ENCODE assay signal across 19 cellular contexts in the genomic region with DNA sequence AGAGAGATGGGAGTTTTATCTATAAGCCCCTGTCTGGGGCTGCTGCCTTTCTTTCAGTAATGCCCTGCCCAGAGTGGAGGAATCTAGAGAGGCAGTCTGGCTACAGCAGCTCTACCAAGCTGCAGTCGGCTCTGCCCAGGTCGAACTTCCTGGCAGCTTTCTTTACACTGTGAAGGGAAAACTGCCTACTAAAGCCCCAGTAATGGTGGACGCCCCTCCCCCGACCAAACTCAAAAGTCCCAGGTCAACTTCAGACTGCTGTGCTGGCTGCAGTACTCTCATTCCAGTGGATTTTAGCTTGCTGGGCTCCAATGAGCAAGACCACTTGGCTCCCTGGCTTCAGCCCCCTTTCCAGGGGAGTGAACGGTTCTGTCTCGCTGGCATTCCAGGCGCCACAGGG.
DNase-seq lines count a peak whose midpoint lies in the region; ATAC-seq, FAIRE-seq and TF ChIP-seq lines count a peak whose summit lies in the region.
"Had no signal": no experiment of that assay in that cellular context is flagged by ENCODE, and none has a peak within 500 bp of the region (broad histone marks: within the 10 kb centered on the region; RNA-seq: fewer than 3 reads in every experiment).

No MANE protein-coding gene starts in this region.

- no peak overlapping the region for H3K27ac ChIP-seq in neural progenitor cell
- no peak overlapping the region for H3K27ac ChIP-seq in HepG2 (ENCODE audit: extremely low read length, insufficient read depth, low read length)
- H3K27ac ChIP-seq: GM23248 had no signal

- intact Hi-C loops in sciatic nerve (cut with DNase I): no loop called here
- intact Hi-C loops in HepG2 (cut with micrococcal nuclease; ENCODE audit: unreplicated experiment): no loop called here

- no TSS peak for BruUV-seq in HepG2 (replicated peaks; lab: Mats Ljungman, UMichigan)

- 49% methylated on average over 3 of the region's 7 CpGs for WGBS in HepG2 (ENCODE audit: low lambda C conversion rate)

- FAIRE-seq in HepG2 (lab: Jason Lieb, UNC): no peak
- FAIRE-seq: G401.6, GM12892, GM19239 had no signal

- no peak overlapping the region for H3K4me2 ChIP-seq in neural progenitor cell
- H3K4me2 ChIP-seq in HepG2 (ENCODE audit: low read depth, low read length): no peak overlapping the region

- no peak for TF ChIP-seq POLR2A in HepG2 (IDR thresholded peaks at IDR 0.05; ENCODE audit: insufficient read depth in 1 of 2, low read depth in 2 of 2, low read length in 2 of 2)

- ATAC-seq in WTC11: peak; percentile 53
- ATAC-seq in sciatic nerve: no peak
- no peak for ATAC-seq in HepG2
- ATAC-seq: HCT116 had no signal

- in situ Hi-C loops in HepG2 (cut with HindIII; ENCODE audit: extremely low pct_ligation_motif_present, low pct_unique_long_range_greater_than_20kb): no loop called here

- H3K9me3 Mint-ChIP-seq in WTC11 (peaks cover 40% of the 10 kb centered on the region), neural progenitor cell (peaks cover 16% of the 10 kb centered on the region)

- H3F3A ChIP-seq in neural progenitor cell (ENCODE audit: low read depth): no peaks in the 10 kb centered on the region

- no peak for TF ChIP-seq RAD21 in HepG2 (CRISPR knock-in tag; IDR thresholded peaks at IDR 0.05)

- no peaks in the 10 kb centered on the region for H3K36me3 ChIP-seq in neural progenitor cell
- H3K36me3 ChIP-seq in HepG2 (replicated peaks in 1 of 2; ENCODE audit: control insufficient read depth in 1 of 2, insufficient read depth in 2 of 2, low read length in 2 of 2): no peaks in the 10 kb centered on the region

- peaks cover 5% of the 10 kb centered on the region; the same call in 1 of the 2 replicates for H3K36me3 Mint-ChIP-seq in WTC11
- no peaks in the 10 kb centered on the region for H3K36me3 Mint-ChIP-seq in neural progenitor cell
- H3K36me3 Mint-ChIP-seq: CD4-positive, alpha-beta memory T cell had no signal

- H3K79me2 ChIP-seq in neural progenitor cell (ENCODE audit: low read depth) (no peaks in the 10 kb centered on the region), HepG2 (ENCODE audit: insufficient read depth, low read length) (no peaks in the 10 kb centered on the region)

- no peak overlapping the region for H3K4me3 Mint-ChIP-seq in WTC11
- no peak overlapping the region for H3K4me3 Mint-ChIP-seq in neural progenitor cell
- H3K4me3 Mint-ChIP-seq: CD4-positive, alpha-beta memory T cell; H9 had no signal

- TF ChIP-seq CTCF in WTC11 (IDR thresholded peaks at IDR 0.05) (no peak), neural progenitor cell (IDR thresholded peaks at IDR 0.05) (no peak), HepG2 (CRISPR knock-in tag; IDR thresholded peaks at IDR 0.05) (no peak)

- CTCF ChIA-PET in WTC11 (lab: Charles Lee): interaction anchor here (0.6 to 1.2 kb wide), 2 partner anchors 10 to 21 kb away, joined by 3 read pairs; no protein-coding TSS in a partner anchor
- CTCF ChIA-PET in HepG2 (lab: Yijun Ruan, JAX; ENCODE audit: low intra/inter-chr PET ratio, low total read pairs): no interaction called here

- no peaks in the 10 kb centered on the region for H3K9me3 ChIP-seq in neural progenitor cell (ENCODE audit: low read depth)
- H3K9me3 ChIP-seq in HepG2 (ENCODE audit: low read length): no peaks in the 10 kb centered on the region

- H3K9ac ChIP-seq in neural progenitor cell: no peak overlapping the region
- H3K9ac ChIP-seq in HepG2 (ENCODE audit: insufficient read depth, low read depth, low read length): no peak overlapping the region
- H3K9ac ChIP-seq: GM23248 had no signal

- H3K27ac Mint-ChIP-seq in WTC11 (no peak overlapping the region), neural progenitor cell (no peak overlapping the region)
- H3K27ac Mint-ChIP-seq: CD4-positive, alpha-beta memory T cell; H9 had no signal

- H3K4me1 ChIP-seq in neural progenitor cell (no peaks in the 10 kb centered on the region), HepG2 (ENCODE audit: insufficient read depth, low read length) (no peaks in the 10 kb centered on the region)

- H2AFZ ChIP-seq in neural progenitor cell (replicated peaks) (peak overlapping the region; percentile 42), HepG2 (ENCODE audit: low read length) (no peak overlapping the region)
- H2AFZ ChIP-seq: GM23248 had no signal

- POLR2A ChIA-PET in WTC11 (lab: Charles Lee) (no interaction called here), HepG2 (lab: Yijun Ruan, JAX) (no interaction called here)

- DNase-seq in WTC11 (ENCODE audit: low spot score) (peak; percentile 13), islet precursor cell (peak; percentile 54), neural progenitor cell (ENCODE audit: low spot score) (no peak), sciatic nerve (ENCODE audit: low spot score) (no peak), HepG2 (ENCODE audit: low spot score) (no peak), SW 1271 (lab: John Stamatoyannopoulos, UW) (no peak), NCI-H774 (lab: John Stamatoyannopoulos, UW) (no peak)
- DNase-seq: C1 segment of cervical spinal cord; Calu3; CD4-positive, alpha-beta memory T cell; COR-L47; DMS53; DMS79 treated with DMSO at 0.1 percent for 48 hours; GM23248; H9 had no signal

- no peaks in the 10 kb centered on the region for H3K27me3 Mint-ChIP-seq in WTC11 (ENCODE audit: low read depth)
- H3K27me3 Mint-ChIP-seq in neural progenitor cell (ENCODE audit: insufficient read depth, low read depth): no peaks in the 10 kb centered on the region
- H3K27me3 Mint-ChIP-seq: CD4-positive, alpha-beta memory T cell had no signal

- H3K27me3 ChIP-seq in neural progenitor cell: no peaks in the 10 kb centered on the region
- H3K27me3 ChIP-seq in HepG2 (ENCODE audit: control insufficient read depth in 1 of 2, insufficient read depth in 2 of 2, low read length in 2 of 2): no peaks in the 10 kb centered on the region

- H3K4me1 Mint-ChIP-seq in WTC11 (no peaks in the 10 kb centered on the region), neural progenitor cell (no peaks in the 10 kb centered on the region)
- H3K4me1 Mint-ChIP-seq: CD4-positive, alpha-beta memory T cell; H9 had no signal

- H4K20me1 ChIP-seq in neural progenitor cell (ENCODE audit: low read depth) (no peaks in the 10 kb centered on the region), HepG2 (ENCODE audit: insufficient read depth, low read length) (no peaks in the 10 kb centered on the region)

- H3K4me3 ChIP-seq in neural progenitor cell: no peak overlapping the region
- H3K4me3 ChIP-seq in HepG2 (replicated peaks in 1 of 3; ENCODE audit: insufficient read depth in 1 of 3, low read depth in 2 of 3, low read length in 3 of 3): no peak overlapping the region
- H3K4me3 ChIP-seq: GM23248 had no signal

- no peak for TF ChIP-seq EP300 in HepG2 (IDR thresholded peaks at IDR 0.05; ENCODE audit: low read depth in 2 of 2, low read length in 2 of 2)
- TF ChIP-seq EP300 in HepG2 (CRISPR knock-in tag; IDR thresholded peaks at IDR 0.05; ENCODE audit: borderline replicate concordance): no peak

TF ChIP-seq in WTC11, 78 proteins besides CTCF, POLR2A, EP300 and RAD21 (continues in another document):
- TF ChIP-seq GTF2I (CRISPR knock-in tag; conservative IDR thresholded peaks at IDR 0.05): no peak
- TF ChIP-seq, protein P1, sequence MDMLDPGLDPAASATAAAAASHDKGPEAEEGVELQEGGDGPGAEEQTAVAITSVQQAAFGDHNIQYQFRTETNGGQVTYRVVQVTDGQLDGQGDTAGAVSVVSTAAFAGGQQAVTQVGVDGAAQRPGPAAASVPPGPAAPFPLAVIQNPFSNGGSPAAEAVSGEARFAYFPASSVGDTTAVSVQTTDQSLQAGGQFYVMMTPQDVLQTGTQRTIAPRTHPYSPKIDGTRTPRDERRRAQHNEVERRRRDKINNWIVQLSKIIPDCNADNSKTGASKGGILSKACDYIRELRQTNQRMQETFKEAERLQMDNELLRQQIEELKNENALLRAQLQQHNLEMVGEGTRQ (CRISPR knock-in tag; IDR thresholded peaks at IDR 0.05): no peak
- TF ChIP-seq SMAD3 (CRISPR knock-in tag; IDR thresholded peaks at IDR 0.05; ENCODE audit: borderline replicate concordance): no peak
- TF ChIP-seq, protein P2, sequence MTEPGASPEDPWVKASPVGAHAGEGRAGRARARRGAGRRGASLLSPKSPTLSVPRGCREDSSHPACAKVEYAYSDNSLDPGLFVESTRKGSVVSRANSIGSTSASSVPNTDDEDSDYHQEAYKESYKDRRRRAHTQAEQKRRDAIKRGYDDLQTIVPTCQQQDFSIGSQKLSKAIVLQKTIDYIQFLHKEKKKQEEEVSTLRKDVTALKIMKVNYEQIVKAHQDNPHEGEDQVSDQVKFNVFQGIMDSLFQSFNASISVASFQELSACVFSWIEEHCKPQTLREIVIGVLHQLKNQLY (CRISPR knock-in tag; IDR thresholded peaks at IDR 0.05): no peak

TF ChIP-seq in HepG2, 621 proteins besides CTCF, POLR2A, EP300 and RAD21:
- TF ChIP-seq NFRKB (IDR thresholded peaks at IDR 0.05) (no peak), SP5 (CRISPR knock-in tag; IDR thresholded peaks at IDR 0.05; ENCODE audit: borderline replicate concordance, low read depth) (no peak), HMG20B (CRISPR knock-in tag; conservative IDR thresholded peaks at IDR 0.05) (no peak), PLRG1 (conservative IDR thresholded peaks at IDR 0.05) (no peak)

Comparison
In these comparisons a context has a peak if more than half of its experiments do, and no peak if none do; other contexts are left out.
1. DNase-seq: peak in WTC11 (single experiment) and islet precursor cell (single experiment); none in neural progenitor cell (single experiment), sciatic nerve (single experiment), HepG2 (single experiment), SW 1271 (0 of 2) and NCI-H774 (single experiment).